8 cellular contexts compared by ENCODE assay signal in genomic region chr3:127791221-127791913, GRCh38. TPM values are rescaled to one million over a fixed set of nuclear protein-coding genes. Genes with fewer than 3 reads are reported as not detected.
DNase-seq lines count a peak whose midpoint lies in the region; ATAC-seq and TF ChIP-seq lines count a peak whose summit lies in the region.

No MANE protein-coding gene starts in this region.

- no peak for TF ChIP-seq CTCF in breast epithelium (IDR thresholded peaks at IDR 0.05)

- H4K20me1 ChIP-seq in BLaER1 treated with 17β-estradiol and CSF1 and Interleukin-3, amounts not matched to agents 10 nM and 100 nM: peaks cover 0 to 5% (median 0%) of the 10 kb centered on the region in 11 experiments; a peak in 1 of 22 replicates

- H3K27me3 ChIP-seq in BLaER1 treated with 17β-estradiol and CSF1 and Interleukin-3, amounts not matched to agents 10 nM and 100 nM: no peaks in the 10 kb centered on the region
- H3K27me3 ChIP-seq in breast epithelium: no peaks in the 10 kb centered on the region
- H3K27me3 ChIP-seq in muscle layer of colon (ENCODE audit: control insufficient read depth in 1 of 2, insufficient read depth in 2 of 2, low read length in 2 of 2): no peaks in the 10 kb centered on the region

- 0 out of 22 replicates have a peak, but pooled peaks cover 0 to 5% (median 0%) of the 10 kb centered on the region in 11 experiments for H3K9me3 ChIP-seq in BLaER1 treated with 17β-estradiol and CSF1 and Interleukin-3, amounts not matched to agents 10 nM and 100 nM (replicated peaks in 1 of 11)
- H3K9me3 ChIP-seq in breast epithelium: no peaks in the 10 kb centered on the region
- H3K9me3 ChIP-seq in muscle layer of colon (ENCODE audit: low read length): no peaks in the 10 kb centered on the region

- TF ChIP-seq POLR2A in breast epithelium (IDR thresholded peaks at IDR 0.05): no peak

- ATAC-seq in GM18517 (IDR thresholded peaks at IDR 0.05; ENCODE audit: unreplicated experiment) (peak; percentile 65), HG02973 (IDR thresholded peaks at IDR 0.05; ENCODE audit: unreplicated experiment) (peak; percentile 74)

- no peak overlapping the region; a peak in 1 of 22 replicates for H3K27ac ChIP-seq in BLaER1 treated with 17β-estradiol and CSF1 and Interleukin-3, amounts not matched to agents 10 nM and 100 nM
- H3K27ac ChIP-seq in breast epithelium (peak overlapping the region; percentile 52 to 54), muscle layer of colon (ENCODE audit: low read depth, low read length) (peak overlapping the region; percentile 79)

- H3K9ac ChIP-seq in BLaER1 treated with 17β-estradiol and CSF1 and Interleukin-3, amounts not matched to agents 10 nM and 100 nM: peak overlapping the region in 1 of 11 experiments; percentile 13; a peak in 2 of 22 replicates
- no peak overlapping the region for H3K9ac ChIP-seq in muscle layer of colon (ENCODE audit: low read length)

- no peaks in the 10 kb centered on the region for H3K36me3 ChIP-seq in BLaER1 treated with 17β-estradiol and CSF1 and Interleukin-3, amounts not matched to agents 10 nM and 100 nM
- H3K36me3 ChIP-seq in breast epithelium (no peaks in the 10 kb centered on the region), muscle layer of colon (ENCODE audit: insufficient read depth, low read length) (peaks cover 3% of the 10 kb centered on the region)

- peak overlapping the region; percentile 40 to 78 (median 63); a peak in 20 of 22 replicates for H3K4me2 ChIP-seq in BLaER1 treated with 17β-estradiol and CSF1 and Interleukin-3, amounts not matched to agents 10 nM and 100 nM

- intact Hi-C loops in breast epithelium (cut with DNase I; ENCODE audit: low total_unique reads): no loop called here

- peaks cover 19 to 27% (median 25%) of the 10 kb centered on the region in 10 experiments for H3K4me1 ChIP-seq in BLaER1 treated with 17β-estradiol and CSF1 and Interleukin-3, amounts not matched to agents 10 nM and 100 nM
- H3K4me1 ChIP-seq in breast epithelium: no peaks in the 10 kb centered on the region
- H3K4me1 ChIP-seq in muscle layer of colon (ENCODE audit: insufficient read depth, low read length): peaks cover 69% of the 10 kb centered on the region

- DNase-seq in NCI-H69 (lab: John Stamatoyannopoulos, UW) (peak; percentile 90), breast epithelium (ENCODE audit: low spot score in 2 of 2) (peak in 1 of 2 donors; percentile 33), hippocampal formation (lab: John Stamatoyannopoulos, UW) (no peak), Ammon's horn (ENCODE audit: low spot score) (no peak)

- H3K4me3 ChIP-seq in BLaER1 treated with 17β-estradiol and CSF1 and Interleukin-3, amounts not matched to agents 10 nM and 100 nM: no peak overlapping the region
- H3K4me3 ChIP-seq in breast epithelium (no peak overlapping the region), muscle layer of colon (ENCODE audit: low read depth in 1 of 2, low read length in 2 of 2) (no peak overlapping the region)

RNA-seq across cellular contexts. Expression of gene MGLL, which starts 30.9 kb away (rescaled TPM):
- total RNA-seq in breast epithelium: 10 to 100 TPM; 25.8 to 79.5 (median 30.2) TPM

Comparison
In these comparisons a context has a peak if more than half of its experiments do, and no peak if none do; other contexts are left out.
1. H3K27ac ChIP-seq: peak in breast epithelium (2 of 2) and muscle layer of colon (single experiment); none in BLaER1 treated with 17β-estradiol and CSF1 and Interleukin-3, amounts not matched to agents 10 nM and 100 nM (0 of 11).